11 cellular contexts compared by ENCODE assay signal in the genomic region with DNA sequence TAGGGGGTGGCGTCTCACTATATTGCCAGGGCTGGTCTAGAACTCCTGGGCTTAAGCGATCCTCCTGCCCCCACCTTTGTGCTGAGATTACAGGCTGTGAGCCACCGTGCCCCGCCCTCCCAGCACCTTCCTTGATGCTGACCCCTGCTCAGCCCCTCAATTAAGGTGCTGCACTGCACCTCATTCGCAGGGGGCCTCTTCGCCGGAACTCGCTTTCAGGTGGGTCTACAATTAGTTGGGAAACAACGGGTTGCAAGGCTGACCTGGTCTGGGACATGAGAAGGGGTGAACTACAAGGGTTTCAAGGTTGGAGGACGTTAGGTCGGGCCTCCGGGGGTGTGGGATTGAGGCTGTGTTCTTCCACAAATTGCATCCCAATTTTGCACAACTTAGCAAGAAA. TPM values are rescaled to one million over a fixed set of nuclear protein-coding genes. Genes with fewer than 3 reads are reported as not detected.
DNase-seq lines count a peak whose midpoint lies in the region; ATAC-seq and TF ChIP-seq lines count a peak whose summit lies in the region.
"Had no signal": no experiment of that assay in that cellular context is flagged by ENCODE, and none has a peak within 500 bp of the region (broad histone marks: within the 10 kb centered on the region; RNA-seq: fewer than 3 reads in every experiment).

No MANE protein-coding gene starts in this region.

- H3K9ac ChIP-seq in H9 (ENCODE audit: extremely low read depth, insufficient read length, low read length): no peak overlapping the region
- H3K9ac ChIP-seq in neural progenitor cell: no peak overlapping the region

- no peak for TF ChIP-seq CTCF in CD4-positive, alpha-beta T cell (IDR thresholded peaks at IDR 0.05)
- TF ChIP-seq CTCF in H9 (conservative IDR thresholded peaks at IDR 0.05) (no peak), neural progenitor cell (IDR thresholded peaks at IDR 0.05) (no peak)

- no peak overlapping the region for H3K18ac ChIP-seq in H9 (ENCODE audit: insufficient read length, low read depth, low read length)

- peaks cover 50% of the 10 kb centered on the region for H3K4me1 Mint-ChIP-seq in CD4-positive, alpha-beta T cell (ENCODE audit: low read depth)
- peaks cover 13 to 17% of the 10 kb centered on the region in 2 experiments for H3K4me1 Mint-ChIP-seq in H9
- peaks cover 26% of the 10 kb centered on the region for H3K4me1 Mint-ChIP-seq in activated naive CD8-positive, alpha-beta T cell treated with anti-CD3 and anti-CD28 coated beads, Interleukin-2, amount 10 ng/mL, durations not matched to agents 7 days and 5 days
- H3K4me1 Mint-ChIP-seq in neural progenitor cell: peaks cover 14% of the 10 kb centered on the region

- peaks cover 76% of the 10 kb centered on the region for H3K36me3 Mint-ChIP-seq in CD4-positive, alpha-beta T cell (ENCODE audit: low read depth)
- peaks cover 56 to 90% (median 70%) of the 10 kb centered on the region in 3 experiments for H3K36me3 Mint-ChIP-seq in H9 (ENCODE audit: insufficient read depth in 1 of 3, low read depth in 3 of 3)
- peaks cover 29% of the 10 kb centered on the region for H3K36me3 Mint-ChIP-seq in activated naive CD8-positive, alpha-beta T cell treated with anti-CD3 and anti-CD28 coated beads, Interleukin-2, amount 10 ng/mL, durations not matched to agents 7 days and 5 days
- peaks cover 40% of the 10 kb centered on the region for H3K36me3 Mint-ChIP-seq in neural progenitor cell

- peaks cover 3% of the 10 kb centered on the region for H3K79me1 ChIP-seq in H9 (ENCODE audit: insufficient read depth, low read depth, low read length, poor library complexity, severe bottlenecking)

- intact Hi-C loops in CD4-positive, alpha-beta T cell (cut with DNase I, micrococcal nuclease): loop anchor here (5.0 kb wide), 2 partner anchors 38 to 118 kb away; partner anchors contain the start of genes ZNF384 (in 2 of the 2) and CHD4 (in 1 of the 2)

- H3K79me2 ChIP-seq in H9 (ENCODE audit: insufficient read depth, low read length): peaks cover 7% of the 10 kb centered on the region; the same call in 1 of the 2 replicates
- peaks cover 32% of the 10 kb centered on the region for H3K79me2 ChIP-seq in neural progenitor cell (ENCODE audit: low read depth)

- H2BK5ac ChIP-seq in H9 (ENCODE audit: insufficient read length, low read length): no peak overlapping the region

- H3K27ac ChIP-seq in CD4-positive, alpha-beta T cell (ENCODE audit: low read depth, low read length): no peak overlapping the region
- no peak overlapping the region for H3K27ac ChIP-seq in H9 (ENCODE audit: insufficient read length, low read depth, low read length)
- H3K27ac ChIP-seq in neural progenitor cell: no peak overlapping the region

- H3K56ac ChIP-seq in H9 (ENCODE audit: insufficient read length, low read depth, low read length): no peak overlapping the region

- H3K27me3 ChIP-seq in CD4-positive, alpha-beta T cell (ENCODE audit: control insufficient read depth, insufficient read depth, low read length): no peaks in the 10 kb centered on the region
- H3K27me3 ChIP-seq in H9 (ENCODE audit: insufficient read depth, low read length) (no peaks in the 10 kb centered on the region), neural progenitor cell (no peaks in the 10 kb centered on the region)

- CTCF ChIA-PET in CD4-positive, alpha-beta T cell (lab: Charles Lee): interaction anchor here (2.7 kb wide), 1 partner anchor 15 kb away, joined by 7 read pairs; the partner anchor contains the start of gene IFFO1

- no peak overlapping the region for H3T11ph ChIP-seq in H9 (ENCODE audit: low read length)

- H3K4me3 Mint-ChIP-seq in CD4-positive, alpha-beta T cell: peak overlapping the region; percentile 100
- peak overlapping the region; percentile 100 for H3K4me3 Mint-ChIP-seq in H9
- H3K4me3 Mint-ChIP-seq in activated naive CD8-positive, alpha-beta T cell treated with anti-CD3 and anti-CD28 coated beads, Interleukin-2, amount 10 ng/mL, durations not matched to agents 7 days and 5 days: peak overlapping the region; percentile 100
- peak overlapping the region; percentile 99 for H3K4me3 Mint-ChIP-seq in neural progenitor cell

- H3K9me3 ChIP-seq in CD4-positive, alpha-beta T cell (ENCODE audit: control insufficient read depth, low read length): no peaks in the 10 kb centered on the region
- H3K9me3 ChIP-seq in H9 (ENCODE audit: control insufficient read depth, low read depth, low read length) (no peaks in the 10 kb centered on the region), neural progenitor cell (ENCODE audit: low read depth) (no peaks in the 10 kb centered on the region)

- no peak overlapping the region for H3K4me2 ChIP-seq in H9 (ENCODE audit: insufficient read depth, insufficient read length, low read length)
- H3K4me2 ChIP-seq in neural progenitor cell: no peak overlapping the region

- no peak overlapping the region for H4K91ac ChIP-seq in H9 (ENCODE audit: insufficient read length, low read depth, low read length)

- no peak overlapping the region for H3K4ac ChIP-seq in H9 (ENCODE audit: low read depth, low read length)

- H3K9me3 Mint-ChIP-seq in CD4-positive, alpha-beta T cell: no peaks in the 10 kb centered on the region
- H3K9me3 Mint-ChIP-seq in H9 (no peaks in the 10 kb centered on the region), neural progenitor cell (peaks cover 2% of the 10 kb centered on the region)
- no peaks in the 10 kb centered on the region for H3K9me3 Mint-ChIP-seq in activated naive CD8-positive, alpha-beta T cell treated with anti-CD3 and anti-CD28 coated beads, Interleukin-2, amount 10 ng/mL, durations not matched to agents 7 days and 5 days

- no peak overlapping the region for H2BK120ac ChIP-seq in H9 (ENCODE audit: low read depth, low read length, poor library complexity, severe bottlenecking)

- H4K8ac ChIP-seq in H9 (replicated peaks; ENCODE audit: insufficient read length, low read depth, low read length): no peak overlapping the region

- peaks cover 20% of the 10 kb centered on the region for H3K36me3 ChIP-seq in neural progenitor cell

- H3K23me2 ChIP-seq in H9 (ENCODE audit: insufficient read length, low read depth, low read length, poor library complexity, severe bottlenecking): peaks cover 8% of the 10 kb centered on the region

- no peak overlapping the region for H2BK15ac ChIP-seq in H9 (ENCODE audit: low read depth, low read length)

- POLR2A ChIA-PET in CD4-positive, alpha-beta T cell (lab: Charles Lee): no interaction called here
- POLR2A ChIA-PET in activated naive CD8-positive, alpha-beta T cell treated with anti-CD3 and anti-CD28 coated beads, Interleukin-2, amount 10 ng/mL, durations not matched to agents 7 days and 5 days (lab: Charles Lee): interaction anchor here (0.6 to 1.8 kb wide), 4 partner anchors 34 to 149 kb away, joined by 3 to 9 read pairs (median 5); partner anchors contain the start of genes CD27 and GAPDH

- no peak overlapping the region for H3K23ac ChIP-seq in H9 (ENCODE audit: insufficient read length, low read depth, low read length)

- no peak for DNase-seq in CD4-positive, alpha-beta T cell
- DNase-seq in H9 (no peak), neural progenitor cell (ENCODE audit: low spot score) (no peak), NCI-H187 (lab: John Stamatoyannopoulos, UW) (no peak), activated gamma-delta T cell treated with Interleukin-2 at 50 U/mL for 16 hours (no peak)
- DNase-seq in activated naive CD8-positive, alpha-beta T cell treated with anti-CD3 and anti-CD28 coated beads, Interleukin-2, amount 10 ng/mL, durations not matched to agents 7 days and 5 days: no peak
- DNase-seq: effector CD8-positive, alpha-beta T cell; NCI-H510A treated with DMSO at 0.1 percent for 48 hours; SW 1271; trophoblast cell had no signal

- no peak overlapping the region for H3K4me3 ChIP-seq in neural progenitor cell

- H2BK12ac ChIP-seq in H9 (ENCODE audit: insufficient read length, low read depth, low read length): peak overlapping the region; percentile 14

- ATAC-seq in CD4-positive, alpha-beta T cell (ENCODE audit: poor library complexity): no peak
- no peak for ATAC-seq in activated naive CD8-positive, alpha-beta T cell treated with anti-CD3 and anti-CD28 coated beads, Interleukin-2, amount 10 ng/mL, durations not matched to agents 7 days and 5 days (ENCODE audit: low read depth)
- ATAC-seq in GM21576 (IDR thresholded peaks at IDR 0.05; ENCODE audit: unreplicated experiment): no peak

- no peak overlapping the region for H4K5ac ChIP-seq in H9 (ENCODE audit: insufficient read length, low read depth, low read length)

- H4K20me1 ChIP-seq in H9 (ENCODE audit: control insufficient read depth, insufficient read depth, insufficient read length) (no peaks in the 10 kb centered on the region), neural progenitor cell (ENCODE audit: low read depth) (peaks cover 8% of the 10 kb centered on the region)

- H2AK5ac ChIP-seq in H9 (ENCODE audit: insufficient read length, low read length): no peak overlapping the region

- H2BK20ac ChIP-seq in H9 (ENCODE audit: low read depth, low read length, poor library complexity, severe bottlenecking): no peak overlapping the region

- H2AFZ ChIP-seq in H9 (ENCODE audit: low read length) (no peak overlapping the region), neural progenitor cell (replicated peaks) (no peak overlapping the region)

- no peaks in the 10 kb centered on the region for H3K27me3 Mint-ChIP-seq in CD4-positive, alpha-beta T cell
- H3K27me3 Mint-ChIP-seq in H9 (ENCODE audit: low read depth) (peaks cover 1% of the 10 kb centered on the region; the same call in 1 of the 2 replicates), neural progenitor cell (ENCODE audit: insufficient read depth, low read depth) (no peaks in the 10 kb centered on the region)
- no peaks in the 10 kb centered on the region for H3K27me3 Mint-ChIP-seq in activated naive CD8-positive, alpha-beta T cell treated with anti-CD3 and anti-CD28 coated beads, Interleukin-2, amount 10 ng/mL, durations not matched to agents 7 days and 5 days

- peaks cover 64% of the 10 kb centered on the region for H3F3A ChIP-seq in neural progenitor cell (ENCODE audit: low read depth)

- H3K14ac ChIP-seq in H9 (ENCODE audit: insufficient read depth, low read length): no peak overlapping the region; the same call in 1 of the 2 replicates

- H3K27ac Mint-ChIP-seq in CD4-positive, alpha-beta T cell: peak overlapping the region; percentile 98
- peak overlapping the region in 1 of 3 experiments; percentile 81; a peak in 2 of 7 replicates for H3K27ac Mint-ChIP-seq in H9
- peak overlapping the region; percentile 23 for H3K27ac Mint-ChIP-seq in activated naive CD8-positive, alpha-beta T cell treated with anti-CD3 and anti-CD28 coated beads, Interleukin-2, amount 10 ng/mL, durations not matched to agents 7 days and 5 days
- no peak overlapping the region for H3K27ac Mint-ChIP-seq in neural progenitor cell

- WGBS in H9 (ENCODE audit: extremely low coverage, insufficient read length, low lambda C conversion rate): no CpG with 5 or more reads among the region's 12 CpGs

- peaks cover 2% of the 10 kb centered on the region; the same call in 1 of the 2 replicates for H3K4me1 ChIP-seq in H9 (ENCODE audit: insufficient read depth, low read length)
- peaks cover 6% of the 10 kb centered on the region for H3K4me1 ChIP-seq in neural progenitor cell

RNA-seq across cellular contexts. Expression of gene NOP2, which starts 1.2 kb away (rescaled TPM):
- total RNA-seq in CD4-positive, alpha-beta T cell: 10 to 100 TPM; 75.3 to 76.8 TPM
- 136 and 137 TPM in 2 replicates for total RNA-seq in H9 (2021)
- 10 to 100 TPM; 76.1 to 78.6 TPM for total RNA-seq in activated naive CD8-positive, alpha-beta T cell treated with anti-CD3 and anti-CD28 coated beads, Interleukin-2, amount 10 ng/mL, durations not matched to agents 7 days and 5 days
- total RNA-seq in neural progenitor cell (ENCODE audit: low replicate concordance): 43.8 and 47.8 TPM in 2 replicates

RNA-seq across cellular contexts. Expression of gene IFFO1, which starts 13.5 kb away (rescaled TPM):
- 10 to 100 TPM; 21.6 to 21.9 TPM for total RNA-seq in CD4-positive, alpha-beta T cell
- total RNA-seq in H9 (2021) (16.3 and 17.9 TPM in 2 replicates), neural progenitor cell (ENCODE audit: low replicate concordance) (9.9 and 21.1 TPM in 2 replicates)
- total RNA-seq in activated naive CD8-positive, alpha-beta T cell treated with anti-CD3 and anti-CD28 coated beads, Interleukin-2, amount 10 ng/mL, durations not matched to agents 7 days and 5 days: 10 to 100 TPM; 35.8 to 37.5 TPM

RNA-seq across cellular contexts. Expression of gene GAPDH, which starts 35.0 kb away (rescaled TPM):
- total RNA-seq in CD4-positive, alpha-beta T cell: 100 to 1,000 TPM; 498 to 508 TPM
- total RNA-seq in H9 (2021) (4,581 and 4,651 TPM in 2 replicates), neural progenitor cell (ENCODE audit: low replicate concordance) (3,866 and 6,177 TPM in 2 replicates)
- total RNA-seq in activated naive CD8-positive, alpha-beta T cell treated with anti-CD3 and anti-CD28 coated beads, Interleukin-2, amount 10 ng/mL, durations not matched to agents 7 days and 5 days: 1,000 to 10,000 TPM; 4,618 to 4,824 TPM

RNA-seq across cellular contexts. Expression of gene CHD4, which starts 37.9 kb away (rescaled TPM):
- total RNA-seq in CD4-positive, alpha-beta T cell: 100 to 1,000 TPM; 288 to 292 TPM
- total RNA-seq in H9 (2021) (334 and 346 TPM in 2 replicates), neural progenitor cell (ENCODE audit: low replicate concordance) (381 and 412 TPM in 2 replicates)
- total RNA-seq in activated naive CD8-positive, alpha-beta T cell treated with anti-CD3 and anti-CD28 coated beads, Interleukin-2, amount 10 ng/mL, durations not matched to agents 7 days and 5 days: 100 to 1,000 TPM; 273 to 277 TPM
